ENCODE assay signal across 8 cellular contexts in the genomic region with DNA sequence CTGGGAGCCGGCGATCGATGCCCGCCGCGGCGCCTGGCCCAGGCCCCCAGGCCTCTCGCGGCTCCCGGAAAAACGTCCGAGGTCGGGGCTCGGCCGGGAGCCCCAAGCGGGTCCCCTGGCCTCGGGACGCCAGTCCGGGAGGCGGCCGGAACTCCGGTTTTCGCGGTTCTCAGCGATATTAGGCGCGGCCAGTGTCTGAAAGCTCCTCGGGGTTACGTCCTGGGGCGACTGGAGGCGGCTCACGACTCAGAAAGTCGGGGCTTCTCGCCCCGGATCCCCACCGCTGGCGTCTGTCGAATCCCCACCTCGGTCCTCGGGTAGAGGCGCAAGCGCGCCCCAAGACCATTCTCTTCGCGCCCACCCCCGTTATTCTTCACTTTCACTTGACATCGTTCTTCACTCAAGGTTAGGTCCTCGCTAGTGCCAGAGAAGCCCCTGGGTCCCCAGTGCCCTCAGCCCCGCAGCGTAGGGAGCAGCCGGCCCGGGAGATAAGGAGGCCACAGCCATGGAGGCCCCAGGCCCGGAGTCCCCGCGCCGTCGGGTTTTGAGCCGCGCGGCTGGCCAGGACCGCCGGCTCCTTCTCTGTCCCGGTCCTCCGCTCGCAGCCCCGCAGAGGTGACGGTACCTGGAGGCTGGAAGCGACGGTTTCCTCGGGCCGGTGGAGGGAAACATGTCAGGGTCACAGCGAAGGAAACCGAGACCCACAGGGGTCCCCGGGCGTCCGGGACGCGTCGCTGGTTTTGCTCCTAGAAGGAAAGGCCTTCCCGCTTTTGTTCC. TPM values are rescaled to one million over a fixed set of nuclear protein-coding genes. Genes with fewer than 3 reads are reported as not detected.
A peak's percentile ranks its signal among the peaks of the same experiment; 100 is the strongest.
DNase-seq lines count a peak whose midpoint lies in the region; ATAC-seq and TF ChIP-seq lines count a peak whose summit lies in the region.

No MANE protein-coding gene starts in this region.

- peak overlapping the region; percentile 91 to 98 (median 97) for H3K27ac ChIP-seq in esophagus squamous epithelium

- H3K36me3 ChIP-seq in esophagus squamous epithelium = no peaks in the 10 kb centered on the region

- H3K9me3 ChIP-seq in esophagus squamous epithelium = no peaks in the 10 kb centered on the region

- no peak for TF ChIP-seq POLR2A in esophagus squamous epithelium (IDR thresholded peaks at IDR 0.05)

- no peaks in the 10 kb centered on the region for H3K9me3 Mint-ChIP-seq in activated T-cell treated with anti-CD3 and anti-CD28 coated beads, Interleukin-2, amount 50 U/mL, for 4 hours
- H3K9me3 Mint-ChIP-seq in natural killer cell = no peaks in the 10 kb centered on the region

- peak overlapping the region; percentile 60 to 73 for H3K27ac Mint-ChIP-seq in natural killer cell

- intact Hi-C loops in Right ventricle myocardium inferior (cut with DNase I) (loop anchor here (1.0 to 10.0 kb wide), 5 partner anchors 24 to 302 kb away; a partner anchor contains a TSS), cardiac septum (cut with DNase I) (loop anchor here (1.0 to 5.0 kb wide), 5 partner anchors 24 to 726 kb away; a partner anchor contains a TSS), esophagus squamous epithelium (cut with DNase I) (loop anchor here (10.0 kb wide), 1 partner anchor 62 kb away; a partner anchor contains a TSS), natural killer cell (cut with micrococcal nuclease) (loop anchor here (5.0 to 10.0 kb wide), 4 partner anchors 64 to 732 kb away; a partner anchor contains a TSS)

- H3K4me1 ChIP-seq in esophagus squamous epithelium = peaks cover 0 to 15% (median 0%) of the 10 kb centered on the region in 3 donors

- H3K36me3 Mint-ChIP-seq in activated T-cell treated with anti-CD3 and anti-CD28 coated beads, Interleukin-2, amount 50 U/mL, for 4 hours (ENCODE audit: insufficient read depth) = no peaks in the 10 kb centered on the region
- H3K36me3 Mint-ChIP-seq in natural killer cell = no peaks in the 10 kb centered on the region

- peaks cover 13% of the 10 kb centered on the region for H3K27me3 Mint-ChIP-seq in activated T-cell treated with anti-CD3 and anti-CD28 coated beads, Interleukin-2, amount 50 U/mL, for 4 hours (ENCODE audit: low read depth)
- H3K27me3 Mint-ChIP-seq in natural killer cell (ENCODE audit: low read depth in 2 of 2) = peaks cover 39 to 62% of the 10 kb centered on the region in 2 donors

- 25 to 52% methylated on average over 10 to 11 of the region's 80 CpGs for WGBS in esophagus squamous epithelium, 2 donors

- TF ChIP-seq CTCF in esophagus squamous epithelium (IDR thresholded peaks at IDR 0.05) (no peak), natural killer cell (IDR thresholded peaks at IDR 0.05) (no peak)

- peak; percentile 68 for ATAC-seq in Right ventricle myocardium inferior
- peak; percentile 31 for ATAC-seq in HG03521 (IDR thresholded peaks at IDR 0.05; ENCODE audit: unreplicated experiment)
- ATAC-seq in activated T-cell treated with anti-CD3 and anti-CD28 coated beads, Interleukin-2, amount 50 U/mL, for 4 hours = peak; percentile 25 to 33
- peak; percentile 27 to 44 (median 32) for ATAC-seq in natural killer cell

- H3K27me3 ChIP-seq in esophagus squamous epithelium = no peaks in the 10 kb centered on the region

- peak overlapping the region; percentile 86 for H3K4me3 Mint-ChIP-seq in activated T-cell treated with anti-CD3 and anti-CD28 coated beads, Interleukin-2, amount 50 U/mL, for 4 hours
- H3K4me3 Mint-ChIP-seq in natural killer cell = peak overlapping the region; percentile 98

- peaks cover 36% of the 10 kb centered on the region for H3K4me1 Mint-ChIP-seq in activated T-cell treated with anti-CD3 and anti-CD28 coated beads, Interleukin-2, amount 50 U/mL, for 4 hours (ENCODE audit: low read depth)
- peaks cover 17 to 23% of the 10 kb centered on the region in 2 donors for H3K4me1 Mint-ChIP-seq in natural killer cell

- H3K4me3 ChIP-seq in esophagus squamous epithelium = peak overlapping the region; percentile 61 to 94 (median 80)

- DNase-seq in Right ventricle myocardium inferior (ENCODE audit: missing footprints) = peak; percentile 82
- no peak for DNase-seq in cardiac septum (ENCODE audit: low spot score)
- DNase-seq in activated T-cell treated with anti-CD3 and anti-CD28 coated beads, Interleukin-2, amount 50 U/mL, for 4 hours = peak; percentile 40
- DNase-seq in esophagus squamous epithelium (lab: John Stamatoyannopoulos, UW) = no peak
- DNase-seq in natural killer cell = peak; percentile 33
- peak; percentile 60 for DNase-seq in superior temporal gyrus (ENCODE audit: extremely low spot score)
- no peak for DNase-seq in SHP77 (lab: John Stamatoyannopoulos, UW)

RNA-seq across cellular contexts. Expression of a gene that starts 35.2 kb away (rescaled TPM):
- total RNA-seq in Right ventricle myocardium inferior (not detected), cardiac septum (not detected), esophagus squamous epithelium (not detected), natural killer cell (not detected)
- total RNA-seq in activated T-cell treated with anti-CD3 and anti-CD28 coated beads, Interleukin-2, amount 50 U/mL, for 4 hours = not detected

Comparison
In these comparisons a context has a peak if more than half of its experiments do, and no peak if none do; other contexts are left out.
1. DNase-seq: peak in Right ventricle myocardium inferior (single experiment), activated T-cell treated with anti-CD3 and anti-CD28 coated beads, Interleukin-2, amount 50 U/mL, for 4 hours (single experiment), natural killer cell (single experiment) and superior temporal gyrus (single experiment); none in cardiac septum (single experiment), esophagus squamous epithelium (single experiment) and SHP77 (0 of 2).
2. Peak in every context shown above with its lines, with median percentiles within 50 percentile points of each other: ATAC-seq.